ENCODE assay signal across 10 cellular contexts in genomic region chr6:90537723-90538407, GRCh38. TPM values are rescaled to one million over a fixed set of nuclear protein-coding genes. Genes with fewer than 3 reads are reported as not detected.
A peak's percentile ranks its signal among the peaks of the same experiment; 100 is the strongest.
DNase-seq lines count a peak whose midpoint lies in the region; ATAC-seq and TF ChIP-seq lines count a peak whose summit lies in the region.
"Had no signal": no experiment of that assay in that cellular context is flagged by ENCODE, and none has a peak within 500 bp of the region (broad histone marks: within the 10 kb centered on the region; RNA-seq: fewer than 3 reads in every experiment).

No MANE protein-coding gene starts in this region.

- H3K9me3 ChIP-seq in right cardiac atrium (ENCODE audit: control insufficient read depth, low read length): no peaks in the 10 kb centered on the region

- H3K36me3 Mint-ChIP-seq in progenitor cell of endocrine pancreas (ENCODE audit: insufficient read depth): peaks cover 3% of the 10 kb centered on the region
- H3K36me3 Mint-ChIP-seq in activated naive CD4-positive, alpha-beta T cell treated with anti-CD3 and anti-CD28 coated beads for 36 hours (ENCODE audit: low read depth): peaks cover 11% of the 10 kb centered on the region

- no peak overlapping the region for H3K4me3 Mint-ChIP-seq in progenitor cell of endocrine pancreas (ENCODE audit: low read depth)
- H3K4me3 Mint-ChIP-seq in activated naive CD4-positive, alpha-beta T cell treated with anti-CD3 and anti-CD28 coated beads for 36 hours: no peak overlapping the region

- no peaks in the 10 kb centered on the region for H3K4me1 ChIP-seq in right cardiac atrium (ENCODE audit: control insufficient read depth, insufficient read depth, low read length)

- intact Hi-C loops in right cardiac atrium (cut with DNase I): no loop called here
- intact Hi-C loops in activated naive CD4-positive, alpha-beta T cell treated with anti-CD3 and anti-CD28 coated beads for 36 hours (cut with micrococcal nuclease): no loop called here

- H3K4me3 ChIP-seq in right cardiac atrium (ENCODE audit: low read length): no peak overlapping the region

- H3K27ac ChIP-seq in right cardiac atrium (ENCODE audit: low read length): no peak overlapping the region

- H3K9me3 Mint-ChIP-seq in progenitor cell of endocrine pancreas (ENCODE audit: low read depth): no peaks in the 10 kb centered on the region
- H3K9me3 Mint-ChIP-seq in activated naive CD4-positive, alpha-beta T cell treated with anti-CD3 and anti-CD28 coated beads for 36 hours: no peaks in the 10 kb centered on the region
- H3K9me3 Mint-ChIP-seq: IgD-negative memory B cell had no signal

- CTCF ChIA-PET in activated naive CD4-positive, alpha-beta T cell treated with anti-CD3 and anti-CD28 coated beads for 36 hours (lab: Charles Lee): interaction anchor here (0.8 kb wide), 1 partner anchor 16 kb away, joined by 4 read pairs; no protein-coding TSS in a partner anchor

- DNase-seq in DMS 273 (lab: John Stamatoyannopoulos, UW; ENCODE audit: unreplicated experiment) (peak; percentile 66), RKO (ENCODE audit: low spot score) (peak; percentile 0), right cardiac atrium (no peak), progenitor cell of endocrine pancreas (ENCODE audit: low spot score, unreplicated experiment) (no peak), midbrain (lab: John Stamatoyannopoulos, UW) (no peak)
- no peak for DNase-seq in activated naive CD4-positive, alpha-beta T cell treated with anti-CD3 and anti-CD28 coated beads for 36 hours
- DNase-seq: DMS79 had no signal

- 28% methylated on average over 3 of the region's 3 CpGs for WGBS in right cardiac atrium

- ATAC-seq in GM21786 (IDR thresholded peaks at IDR 0.05; ENCODE audit: unreplicated experiment): peak; percentile 88
- ATAC-seq in right cardiac atrium: peak; percentile 61 to 66
- ATAC-seq in esophagus mucosa: no peak

- no peaks in the 10 kb centered on the region for H3K27me3 Mint-ChIP-seq in progenitor cell of endocrine pancreas
- no peaks in the 10 kb centered on the region for H3K27me3 Mint-ChIP-seq in activated naive CD4-positive, alpha-beta T cell treated with anti-CD3 and anti-CD28 coated beads for 36 hours (ENCODE audit: low read depth)
- H3K27me3 Mint-ChIP-seq: IgD-negative memory B cell had no signal

- H3K27ac Mint-ChIP-seq in progenitor cell of endocrine pancreas: no peak overlapping the region
- H3K27ac Mint-ChIP-seq in activated naive CD4-positive, alpha-beta T cell treated with anti-CD3 and anti-CD28 coated beads for 36 hours: no peak overlapping the region

- no peaks in the 10 kb centered on the region for H3K27me3 ChIP-seq in right cardiac atrium (ENCODE audit: control insufficient read depth, insufficient read depth)

- H3K4me1 Mint-ChIP-seq in progenitor cell of endocrine pancreas (ENCODE audit: low read depth): no peaks in the 10 kb centered on the region
- H3K4me1 Mint-ChIP-seq in activated naive CD4-positive, alpha-beta T cell treated with anti-CD3 and anti-CD28 coated beads for 36 hours (ENCODE audit: low read depth): no peaks in the 10 kb centered on the region

- TF ChIP-seq CTCF in progenitor cell of endocrine pancreas (IDR thresholded peaks at IDR 0.05; ENCODE audit: unreplicated experiment): no peak

RNA-seq across cellular contexts. Expression of gene MAP3K7, which starts 49.0 kb away (rescaled TPM):
- 10 to 100 TPM; 17.7 to 20.9 (median 20.3) TPM for total RNA-seq in right cardiac atrium
- polyA plus RNA-seq in right cardiac atrium: 10.8 TPM
- total RNA-seq in progenitor cell of endocrine pancreas: 40.3 and 41.6 TPM in 2 replicates
- 10 to 100 TPM; 23.2 to 23.6 TPM for total RNA-seq in activated naive CD4-positive, alpha-beta T cell treated with anti-CD3 and anti-CD28 coated beads for 36 hours
- 14.4 TPM for total RNA-seq in esophagus mucosa

Comparison
In these comparisons a context has a peak if more than half of its experiments do, and no peak if none do; other contexts are left out.
1. DNase-seq: peak in DMS 273 (single experiment) and RKO (single experiment); none in right cardiac atrium (0 of 3), progenitor cell of endocrine pancreas (single experiment), midbrain (single experiment) and activated naive CD4-positive, alpha-beta T cell treated with anti-CD3 and anti-CD28 coated beads for 36 hours (single experiment).